Comparison of ENCODE assay signal across 34 cellular contexts in the genomic region with DNA sequence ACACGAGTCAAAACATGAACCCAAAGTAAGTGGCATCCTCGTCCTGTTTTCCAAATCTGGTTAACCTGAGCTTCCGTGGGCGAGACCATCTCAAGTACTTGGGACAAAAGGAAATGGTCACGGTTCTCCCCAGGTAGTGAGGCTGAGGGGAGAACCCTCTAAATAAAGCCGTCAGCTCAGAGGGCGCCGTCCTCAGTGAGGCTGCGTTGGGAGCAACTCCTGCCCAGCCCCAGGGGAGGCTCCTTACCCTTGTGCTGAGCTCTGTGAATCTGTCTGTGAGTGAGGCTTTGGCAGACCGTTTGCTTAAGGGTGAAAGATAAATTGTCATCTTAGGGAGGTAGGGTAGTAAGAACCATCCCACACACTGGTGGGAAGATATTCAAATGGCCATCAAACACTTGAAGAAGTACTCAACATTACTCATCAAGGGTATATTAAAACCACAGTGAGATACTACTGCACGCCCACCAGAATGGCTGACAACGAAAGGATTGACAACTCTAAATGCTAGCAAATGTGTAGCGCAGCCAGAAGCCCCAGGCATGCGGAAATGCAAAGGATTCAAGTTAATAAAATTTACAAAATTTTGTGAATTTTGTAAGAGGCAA.
"Had no signal": no experiment of that assay in that cellular context is flagged by ENCODE, and none has a peak within 500 bp of the region (broad histone marks: within the 10 kb centered on the region; RNA-seq: fewer than 3 reads in every experiment).

No MANE protein-coding gene starts in this region.

- H3K4me3 Mint-ChIP-seq: activated CD4-positive, alpha-beta memory T cell treated with anti-CD3 and anti-CD28 coated beads for 36 hours; activated CD4-positive, alpha-beta T cell treated with anti-CD3 and anti-CD28 coated beads, Interleukin-2, amount 10 ng/mL, durations not matched to agents 24 days and 14 days; activated CD8-positive, alpha-beta memory T cell treated with anti-CD3 and anti-CD28 coated beads, Interleukin-2, amount 10 ng/mL, durations not matched to agents 7 days and 5 days; activated naive CD4-positive, alpha-beta T cell treated with anti-CD3 and anti-CD28 coated beads, Interleukin-2, amount 10 ng/mL, durations not matched to agents 7 days and 5 days; activated T-helper 1 cell treated with anti-CD3 and anti-CD28 coated beads, Interleukin-12 subunit alpha, Interleukin-12 subunit beta, Interleukin-2, Interleukin-4 antibody, amounts not matched to agents 30 ng/mL and 10 ng/mL and 1 ng/mL, durations not matched to agents 14 hours and 24 hours and 36 hours; nephron; stimulated activated naive B cell treated with anti-CD40 and anti-IgM and Interleukin-4, amounts not matched to agents 10 μg/mL and 1 μg/mL and 100 μg/mL, for 72 hours; T-helper 1 cell treated with Interleukin-12 subunit alpha and Interleukin-12 subunit beta and Interleukin-4 antibody, amounts not matched to agents 30 μg/mL and 1 μg/mL, for 36 hours had no signal

- H3K36me3 ChIP-seq: colonic mucosa, gastrocnemius medialis, left ventricle myocardium inferior, pancreas, sigmoid colon, tibial nerve, WERI-Rb-1 had no signal

- H3K27ac ChIP-seq: body of pancreas, colonic mucosa, dorsolateral prefrontal cortex, gastrocnemius medialis, left ventricle myocardium inferior, pancreas, psoas muscle, sigmoid colon, tibial nerve, WERI-Rb-1 had no signal

- H3K4me3 ChIP-seq: body of pancreas, colonic mucosa, dorsolateral prefrontal cortex, gastrocnemius medialis, left ventricle myocardium inferior, lung, mucosa of descending colon, pancreas, psoas muscle, sigmoid colon, smooth muscle cell, tibial nerve had no signal

- H3K27me3 ChIP-seq: body of pancreas, colonic mucosa, dorsolateral prefrontal cortex, gastrocnemius medialis, pancreas, sigmoid colon, tibial nerve had no signal

- H3K4me1 Mint-ChIP-seq: activated naive CD4-positive, alpha-beta T cell treated with anti-CD3 and anti-CD28 coated beads, Interleukin-2, amount 10 ng/mL, durations not matched to agents 7 days and 5 days; nephron had no signal

- H3K9me3 Mint-ChIP-seq: activated CD4-positive, alpha-beta memory T cell treated with anti-CD3 and anti-CD28 coated beads for 36 hours had no signal

- H3K9me3 ChIP-seq: body of pancreas, colonic mucosa, mucosa of descending colon, pancreas, sigmoid colon had no signal

- H3K4me2 ChIP-seq: SK-N-SH, smooth muscle cell had no signal

- H3K4me1 ChIP-seq: body of pancreas, colonic mucosa, gastrocnemius medialis, left ventricle myocardium inferior, pancreas, psoas muscle, sigmoid colon, tibial nerve had no signal

- H3K27ac Mint-ChIP-seq: activated CD4-positive, alpha-beta memory T cell treated with anti-CD3 and anti-CD28 coated beads for 36 hours; activated CD4-positive, alpha-beta T cell treated with anti-CD3 and anti-CD28 coated beads, Interleukin-2, amount 10 ng/mL, durations not matched to agents 24 days and 14 days; activated CD8-positive, alpha-beta memory T cell treated with anti-CD3 and anti-CD28 coated beads, Interleukin-2, amount 10 ng/mL, durations not matched to agents 7 days and 5 days; activated naive CD4-positive, alpha-beta T cell treated with anti-CD3 and anti-CD28 coated beads, Interleukin-2, amount 10 ng/mL, durations not matched to agents 7 days and 5 days; activated T-helper 1 cell treated with anti-CD3 and anti-CD28 coated beads, Interleukin-12 subunit alpha, Interleukin-12 subunit beta, Interleukin-2, Interleukin-4 antibody, amounts not matched to agents 30 ng/mL and 10 ng/mL and 1 ng/mL, durations not matched to agents 14 hours and 24 hours and 36 hours; nephron; stimulated activated naive B cell treated with anti-CD40 and anti-IgM and Interleukin-4, amounts not matched to agents 10 μg/mL and 1 μg/mL and 100 μg/mL, for 72 hours; T-helper 1 cell treated with Interleukin-12 subunit alpha and Interleukin-12 subunit beta and Interleukin-4 antibody, amounts not matched to agents 30 μg/mL and 1 μg/mL, for 36 hours had no signal

- FAIRE-seq: islet of Langerhans, pancreas had no signal

- H3K9ac ChIP-seq: SK-N-SH had no signal

- DNase-seq: activated CD4-positive, alpha-beta memory T cell treated with anti-CD3 and anti-CD28 coated beads for 36 hours; activated CD4-positive, alpha-beta T cell treated with anti-CD3 and anti-CD28 coated beads, Interleukin-2, amount 10 ng/mL, durations not matched to agents 24 days and 14 days; activated CD4-positive, CD25-positive, alpha-beta regulatory T cell treated with anti-CD3 and anti-CD28 coated beads, Interleukin-2, amount 50 U/mL, for 72 hours; activated CD8-positive, alpha-beta memory T cell treated with anti-CD3 and anti-CD28 coated beads, Interleukin-2, amount 10 ng/mL, durations not matched to agents 7 days and 5 days; activated gamma-delta T cell; activated naive CD4-positive, alpha-beta T cell treated with anti-CD3 and anti-CD28 coated beads, Interleukin-2, amount 10 ng/mL, durations not matched to agents 7 days and 5 days; activated T-cell treated with anti-CD3 and anti-CD28 coated beads for 4 hours; body of pancreas; colonic mucosa; dorsolateral prefrontal cortex; effector memory CD4-positive, alpha-beta T cell; erythroblast; gastrocnemius medialis; glutamatergic neuron; left ventricle myocardium inferior; mucosa of descending colon; pancreas; psoas muscle; sigmoid colon; SK-N-SH; stimulated activated CD4-positive, alpha-beta T cell treated with anti-CD3 and anti-CD28 coated beads, Interleukin-1b, Interleukin-23, amount 100 ng/mL, for 48 hours; stimulated activated CD4-positive, alpha-beta T cell treated with anti-CD3 and anti-CD28 coated beads, Interleukin-4, amount 100 ng/mL, for 4 hours; stimulated activated CD8-positive, alpha-beta memory T cell treated with anti-CD3 and anti-CD28 coated beads, Interleukin-4, amount 100 ng/mL, for 48 hours; stimulated activated naive B cell treated with anti-CD40 and anti-IgM and Interleukin-4, amounts not matched to agents 10 μg/mL and 1 μg/mL and 100 μg/mL, for 72 hours; SW 1271; T-helper 9 cell; WERI-Rb-1 had no signal

- H3K27me3 Mint-ChIP-seq: activated CD4-positive, alpha-beta memory T cell treated with anti-CD3 and anti-CD28 coated beads for 36 hours; activated CD4-positive, alpha-beta T cell treated with anti-CD3 and anti-CD28 coated beads, Interleukin-2, amount 10 ng/mL, durations not matched to agents 24 days and 14 days; activated CD8-positive, alpha-beta memory T cell treated with anti-CD3 and anti-CD28 coated beads, Interleukin-2, amount 10 ng/mL, durations not matched to agents 7 days and 5 days; activated naive CD4-positive, alpha-beta T cell treated with anti-CD3 and anti-CD28 coated beads, Interleukin-2, amount 10 ng/mL, durations not matched to agents 7 days and 5 days; stimulated activated naive B cell treated with anti-CD40 and anti-IgM and Interleukin-4, amounts not matched to agents 10 μg/mL and 1 μg/mL and 100 μg/mL, for 72 hours had no signal
